In genomic region chr16:16045879-16046278, GRCh38 we compare ENCODE assay signal across 1 cellular context.
TF ChIP-seq lines count a peak whose summit lies in the region.

No MANE protein-coding gene starts in this region.

TF ChIP-seq in WTC11, 78 proteins besides CTCF, POLR2A, EP300 and RAD21 (continued from another document):
- TF ChIP-seq HMGA2 (CRISPR knock-in tag; IDR thresholded peaks at IDR 0.05), result no peak
- TF ChIP-seq SOX15 (CRISPR knock-in tag; IDR thresholded peaks at IDR 0.05), result no peak
- TF ChIP-seq TEAD1 (CRISPR knock-in tag; IDR thresholded peaks at IDR 0.05), result no peak
TF ChIP-seq in WTC11: peak in this region for 0.
